In the genomic region with DNA sequence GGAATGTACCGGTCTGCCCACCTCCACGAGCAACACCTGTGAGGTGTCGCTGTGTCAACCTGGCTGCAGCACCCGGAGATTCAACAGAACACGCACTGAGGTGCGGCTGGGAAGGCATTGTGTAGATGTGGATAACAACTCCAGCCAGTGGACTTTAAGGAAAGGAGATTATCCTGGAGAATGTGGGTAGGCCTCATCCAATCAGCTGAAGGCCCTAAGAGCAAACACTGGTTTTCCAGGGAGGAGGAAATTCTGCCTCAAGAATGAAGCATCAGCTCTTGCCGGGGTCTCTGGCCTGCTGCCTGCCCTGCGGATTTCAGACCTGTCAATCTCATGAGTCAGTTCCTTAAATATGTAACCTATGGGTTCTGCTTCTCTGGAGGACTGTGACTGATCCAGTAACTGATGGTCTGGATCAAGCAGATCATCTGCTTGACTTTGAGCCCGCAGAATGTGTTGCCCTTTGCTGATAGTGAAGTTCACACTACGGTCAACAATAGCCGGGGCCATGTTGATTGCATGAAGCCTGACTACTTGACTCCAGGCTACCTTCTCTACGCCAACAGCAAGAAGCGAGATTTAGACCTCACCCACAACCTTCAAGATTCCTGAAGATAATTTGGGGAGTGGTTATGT, we compare ENCODE assay signal across 12 cellular contexts. TPM values are rescaled to one million over a fixed set of nuclear protein-coding genes. Genes with fewer than 3 reads are reported as not detected.
DNase-seq lines count a peak whose midpoint lies in the region; ATAC-seq lines count a peak whose summit lies in the region.
"Had no signal": no experiment of that assay in that cellular context is flagged by ENCODE, and none has a peak within 500 bp of the region (broad histone marks: within the 10 kb centered on the region; RNA-seq: fewer than 3 reads in every experiment).

No MANE protein-coding gene starts in this region.

- no peak overlapping the region for H3K4ac ChIP-seq in trophoblast cell (ENCODE audit: low read depth, low read length)

- H3K4me2 ChIP-seq in trophoblast cell (ENCODE audit: low read length): no peak overlapping the region

- H3K79me1 ChIP-seq in trophoblast cell (ENCODE audit: low read length): peaks cover 3% of the 10 kb centered on the region

- H2AK5ac ChIP-seq in trophoblast cell (ENCODE audit: low read length): no peak overlapping the region

- no CpG with 5 or more reads among the region's 13 CpGs for WGBS in trophoblast cell (ENCODE audit: extremely low coverage, insufficient coverage, insufficient read length)

- no peak overlapping the region for H2BK120ac ChIP-seq in trophoblast cell (ENCODE audit: insufficient read depth, low read length, poor library complexity)

- H2BK12ac ChIP-seq in trophoblast cell (ENCODE audit: low read length): no peak overlapping the region

- peaks cover 17 to 31% of the 10 kb centered on the region in 2 experiments for H3K4me1 ChIP-seq in trophoblast cell (ENCODE audit: control insufficient read depth in 1 of 2, insufficient read depth in 2 of 2, low read length in 2 of 2)
- H3K4me1 ChIP-seq: colonic mucosa had no signal

- no peak for ATAC-seq in GM19467 (IDR thresholded peaks at IDR 0.05; ENCODE audit: unreplicated experiment)

- no peak overlapping the region for H4K8ac ChIP-seq in trophoblast cell (ENCODE audit: low read depth, low read length)

- H3K9me3 ChIP-seq in trophoblast cell (ENCODE audit: insufficient read depth, low read depth, low read length): no peaks in the 10 kb centered on the region
- H3K9me3 ChIP-seq: Caco-2, colonic mucosa had no signal

- no peak overlapping the region for H2AFZ ChIP-seq in trophoblast cell (ENCODE audit: insufficient read depth, low read length, poor library complexity)

- H3K4me3 ChIP-seq in trophoblast cell (ENCODE audit: low read depth, low read length): no peak overlapping the region
- H3K4me3 ChIP-seq: colonic mucosa had no signal

- DNase-seq in GM04504 (ENCODE audit: low read depth): peak; percentile 6
- DNase-seq in RKO (ENCODE audit: low spot score): peak; percentile 50
- DNase-seq in fibroblast of gingiva (ENCODE audit: low read depth): peak; percentile 16
- peak; percentile 71 to 80 for DNase-seq in trophoblast cell
- DNase-seq in GM19238 (ENCODE audit: insufficient read length, low spot score): no peak
- DNase-seq in AG20443 (ENCODE audit: low spot score): no peak
- no peak for DNase-seq in T-helper 9 cell
- DNase-seq: Caco-2, colonic mucosa, NCI-H1436, NCI-H774 had no signal

- H3K36me3 ChIP-seq in trophoblast cell (ENCODE audit: control insufficient read depth in 1 of 2, insufficient read depth in 2 of 2, low read length in 2 of 2): no peaks in the 10 kb centered on the region
- H3K36me3 ChIP-seq: colonic mucosa had no signal

- no peak overlapping the region for H4K12ac ChIP-seq in trophoblast cell (ENCODE audit: low read depth, low read length)

- H3K18ac ChIP-seq in trophoblast cell (ENCODE audit: low read length): no peak overlapping the region

- no peaks in the 10 kb centered on the region for H3K79me2 ChIP-seq in trophoblast cell (ENCODE audit: control insufficient read depth, insufficient read depth, low read length, poor library complexity)

- peak overlapping the region; percentile 15 for H3K27ac ChIP-seq in trophoblast cell (ENCODE audit: low read depth, low read length)
- H3K27ac ChIP-seq: colonic mucosa had no signal

- no peak overlapping the region for H3K23ac ChIP-seq in trophoblast cell (ENCODE audit: low read length)

- H4K91ac ChIP-seq in trophoblast cell (ENCODE audit: low read depth, low read length): no peak overlapping the region

- no peaks in the 10 kb centered on the region for H3K27me3 ChIP-seq in trophoblast cell (ENCODE audit: insufficient read depth, low read length)
- H3K27me3 ChIP-seq: colonic mucosa had no signal

- H3K14ac ChIP-seq in trophoblast cell (ENCODE audit: low read length): no peak overlapping the region

- H3K9ac ChIP-seq in trophoblast cell (ENCODE audit: low read length): no peak overlapping the region

- H2BK5ac ChIP-seq in trophoblast cell (ENCODE audit: low read depth, low read length, poor library complexity): no peak overlapping the region

RNA-seq across cellular contexts. Expression of gene PRDM15, which starts 15.9 kb away (rescaled TPM):
- 3.3 and 3.6 TPM in 2 replicates for polyA plus RNA-seq in trophoblast cell (2013)

RNA-seq across cellular contexts. Expression of gene C2CD2, which starts 58.8 kb away (rescaled TPM):
- polyA plus RNA-seq in trophoblast cell (2013): 5.3 and 5.6 TPM in 2 replicates

Comparison
In these comparisons a context has a peak if more than half of its experiments do, and no peak if none do; other contexts are left out.
1. DNase-seq: peak in GM04504 (single experiment), RKO (single experiment), fibroblast of gingiva (single experiment) and trophoblast cell (2 of 2); none in GM19238 (single experiment), AG20443 (single experiment) and T-helper 9 cell (single experiment).